Comparison of ENCODE assay signal across 1 cellular context in genomic region chr18:42183746-42184145, GRCh38.
TF ChIP-seq lines count a peak whose summit lies in the region.

No MANE protein-coding gene starts in this region.

TF ChIP-seq in SK-N-SH, 30 proteins besides CTCF, POLR2A, EP300 and RAD21 (continued from another document):
- TF ChIP-seq RCOR1 (IDR thresholded peaks at IDR 0.05; ENCODE audit: low read length) (no peak), NFIC (IDR thresholded peaks at IDR 0.05; ENCODE audit: borderline replicate concordance) (0 out of 2 replicates have a peak, but pooled peaks have one; percentile 42), SMC3 (IDR thresholded peaks at IDR 0.05; ENCODE audit: low read depth, low read length) (no peak), FOXJ3 (CRISPR knock-in tag; IDR thresholded peaks at IDR 0.05) (no peak), GABPA (IDR thresholded peaks at IDR 0.05; ENCODE audit: low read depth) (no peak), RFX5 (IDR thresholded peaks at IDR 0.05; ENCODE audit: low read length) (no peak), IRF3 (IDR thresholded peaks at IDR 0.05; ENCODE audit: low read depth, low read length) (no peak), TAF1 (IDR thresholded peaks at IDR 0.05; ENCODE audit: borderline replicate concordance, low read depth, low read length) (no peak), MXI1 (IDR thresholded peaks at IDR 0.05; ENCODE audit: low read depth, low read length) (no peak), CHD2 (IDR thresholded peaks at IDR 0.05; ENCODE audit: low read length, partially characterized antibody) (no peak), FOXM1 (IDR thresholded peaks at IDR 0.05; ENCODE audit: low read depth) (no peak), YY1 (IDR thresholded peaks at IDR 0.05; ENCODE audit: low read depth) (no peak), POLR2AphosphoS5 (IDR thresholded peaks at IDR 0.05; ENCODE audit: low read depth, low read length) (no peak), MEF2A (IDR thresholded peaks at IDR 0.05; ENCODE audit: borderline replicate concordance, low read depth) (no peak), TEAD4 (IDR thresholded peaks at IDR 0.05; ENCODE audit: borderline replicate concordance, insufficient read depth) (0 out of 2 replicates have a peak, but pooled peaks have one; percentile 42), REST (IDR thresholded peaks at IDR 0.05; ENCODE audit: low read depth, low read length) (no peak), ELF1 (IDR thresholded peaks at IDR 0.05) (no peak), SIN3A (IDR thresholded peaks at IDR 0.05; ENCODE audit: borderline replicate concordance, low read depth, low read length) (no peak), USF1 (IDR thresholded peaks at IDR 0.05; ENCODE audit: borderline replicate concordance, low read depth) (no peak), RXRA (IDR thresholded peaks at IDR 0.05; ENCODE audit: borderline replicate concordance, low read depth) (peak; percentile 28; the same call in 1 of the 2 replicates), USF2 (IDR thresholded peaks at IDR 0.05; ENCODE audit: borderline replicate concordance, low read depth, low read length) (no peak), FOSL2 (IDR thresholded peaks at IDR 0.05; ENCODE audit: borderline replicate concordance, low read depth) (peak; percentile 92), ZBTB33 (IDR thresholded peaks at IDR 0.05; ENCODE audit: borderline replicate concordance, low read depth) (no peak)
TF ChIP-seq in SK-N-SH: peak in this region for 7.
